In genomic region chr3:46999516-47000197, GRCh38 we compare ENCODE assay signal across 16 cellular contexts. TPM values are rescaled to one million over a fixed set of nuclear protein-coding genes. Genes with fewer than 3 reads are reported as not detected.
DNase-seq lines count a peak whose midpoint lies in the region; ATAC-seq, FAIRE-seq and TF ChIP-seq lines count a peak whose summit lies in the region.
"Had no signal": no experiment of that assay in that cellular context is flagged by ENCODE, and none has a peak within 500 bp of the region (broad histone marks: within the 10 kb centered on the region; RNA-seq: fewer than 3 reads in every experiment).

No MANE protein-coding gene starts in this region.

- ATAC-seq in right lobe of liver (no peak), HepG2 (no peak), aorta (ENCODE audit: low FRiP score) (no peak), HG03571 (IDR thresholded peaks at IDR 0.05; ENCODE audit: unreplicated experiment) (no peak)
- ATAC-seq in activated T-helper 17 cell treated with anti-CD3 and anti-CD28 coated beads, Interleukin-2, amount 50 U/mL, for 72 hours (replicated peaks) = no peak

- H3K27me3 ChIP-seq in right lobe of liver (no peaks in the 10 kb centered on the region), HepG2 (ENCODE audit: control insufficient read depth in 1 of 2, insufficient read depth in 2 of 2, low read length in 2 of 2) (no peaks in the 10 kb centered on the region), aorta (ENCODE audit: control insufficient read depth in 1 of 2, insufficient read depth in 2 of 2, low read length in 1 of 2) (no peaks in the 10 kb centered on the region)

- intact Hi-C loops in right lobe of liver (cut with DNase I) = loop anchor here (10.0 kb wide), 1 partner anchor 75 kb away; no protein-coding TSS in a partner anchor
- intact Hi-C loops in HepG2 (cut with micrococcal nuclease; ENCODE audit: unreplicated experiment) = no loop called here
- intact Hi-C loops in aorta (cut with DNase I) = loop anchor here (2.0 to 10.0 kb wide), 2 partner anchors 77 to 295 kb away; partner anchors contain the start of gene TMIE (in 2 of the 2)

- no peaks in the 10 kb centered on the region for H3K27me3 Mint-ChIP-seq in activated T-helper 17 cell treated with anti-CD3 and anti-CD28 coated beads, Interleukin-2, amount 50 U/mL, for 72 hours
- H3K27me3 Mint-ChIP-seq in nephron progenitor cell (ENCODE audit: low read depth, poor library complexity) = peaks cover 3% of the 10 kb centered on the region
- H3K27me3 Mint-ChIP-seq: CD8-positive, alpha-beta memory T cell had no signal

- no peak overlapping the region for H2AFZ ChIP-seq in HepG2 (ENCODE audit: low read length)

- TF ChIP-seq EP300 in HepG2 (IDR thresholded peaks at IDR 0.05; ENCODE audit: low read depth in 2 of 2, low read length in 2 of 2) (no peak), HepG2 (CRISPR knock-in tag; IDR thresholded peaks at IDR 0.05; ENCODE audit: borderline replicate concordance) (no peak)

- no peaks in the 10 kb centered on the region for H4K20me1 ChIP-seq in HepG2 (ENCODE audit: insufficient read depth, low read length)

- no peaks in the 10 kb centered on the region for H3K9me3 Mint-ChIP-seq in activated T-helper 17 cell treated with anti-CD3 and anti-CD28 coated beads, Interleukin-2, amount 50 U/mL, for 72 hours
- no peaks in the 10 kb centered on the region for H3K9me3 Mint-ChIP-seq in nephron progenitor cell
- H3K9me3 Mint-ChIP-seq: CD8-positive, alpha-beta memory T cell had no signal

- no peaks in the 10 kb centered on the region for H3K79me2 ChIP-seq in HepG2 (ENCODE audit: insufficient read depth, low read length)

- no peak overlapping the region for H3K9ac ChIP-seq in HepG2 (ENCODE audit: insufficient read depth, low read depth, low read length)

- H3K36me3 Mint-ChIP-seq in activated T-helper 17 cell treated with anti-CD3 and anti-CD28 coated beads, Interleukin-2, amount 50 U/mL, for 72 hours (ENCODE audit: low read depth) = peaks cover 75% of the 10 kb centered on the region
- no peaks in the 10 kb centered on the region for H3K36me3 Mint-ChIP-seq in nephron progenitor cell (ENCODE audit: low read depth)

- H3K4me2 ChIP-seq in HepG2 (ENCODE audit: low read depth, low read length) = no peak overlapping the region

- BruUV-seq in HepG2 (replicated peaks; lab: Mats Ljungman, UMichigan) = no TSS peak

- peaks cover 5% of the 10 kb centered on the region for H3K4me1 Mint-ChIP-seq in activated T-helper 17 cell treated with anti-CD3 and anti-CD28 coated beads, Interleukin-2, amount 50 U/mL, for 72 hours
- H3K4me1 Mint-ChIP-seq in nephron progenitor cell = peaks cover 15% of the 10 kb centered on the region

- H3K4me3 ChIP-seq in right lobe of liver (no peak overlapping the region), HepG2 (replicated peaks in 1 of 3; ENCODE audit: insufficient read depth in 1 of 3, low read depth in 2 of 3, low read length in 3 of 3) (no peak overlapping the region), aorta (ENCODE audit: low read length in 2 of 2) (no peak overlapping the region)

- H3K27ac Mint-ChIP-seq in activated T-helper 17 cell treated with anti-CD3 and anti-CD28 coated beads, Interleukin-2, amount 50 U/mL, for 72 hours = peak overlapping the region; percentile 48
- peak overlapping the region; percentile 25 for H3K27ac Mint-ChIP-seq in nephron progenitor cell

- TF ChIP-seq CTCF in right lobe of liver (IDR thresholded peaks at IDR 0.05) (no peak), HepG2 (CRISPR knock-in tag; IDR thresholded peaks at IDR 0.05) (no peak), nephron progenitor cell (IDR thresholded peaks at IDR 0.05) (no peak)

- H3K4me3 Mint-ChIP-seq in activated T-helper 17 cell treated with anti-CD3 and anti-CD28 coated beads, Interleukin-2, amount 50 U/mL, for 72 hours = no peak overlapping the region
- no peak overlapping the region for H3K4me3 Mint-ChIP-seq in nephron progenitor cell
- H3K4me3 Mint-ChIP-seq: CD8-positive, alpha-beta memory T cell had no signal

- TF ChIP-seq POLR2A in right lobe of liver (IDR thresholded peaks at IDR 0.05) (no peak), HepG2 (IDR thresholded peaks at IDR 0.05; ENCODE audit: insufficient read depth in 1 of 2, low read depth in 2 of 2, low read length in 2 of 2) (no peak)

- WGBS in right lobe of liver (ENCODE audit: insufficient coverage, low coverage, low lambda C conversion rate, missing lambda C conversion rate) = 48% methylated on average over 2 of the region's 14 CpGs
- WGBS in HepG2 (ENCODE audit: low lambda C conversion rate) = 91% methylated on average over 8 of the region's 14 CpGs
- 86 to 90% methylated on average over 14 of the region's 14 CpGs for WGBS in aorta, 2 donors

- H3K4me1 ChIP-seq in right lobe of liver (peaks cover 0 to 4% (median 0%) of the 10 kb centered on the region in 4 donors), HepG2 (ENCODE audit: insufficient read depth, low read length) (peaks cover 12% of the 10 kb centered on the region), aorta (ENCODE audit: control insufficient read depth in 1 of 2, insufficient read depth in 2 of 2, low read length in 2 of 2) (no peaks in the 10 kb centered on the region)

- H3K36me3 ChIP-seq in right lobe of liver = peaks cover 0 to 14% (median 2%) of the 10 kb centered on the region in 4 donors
- H3K36me3 ChIP-seq in HepG2 (replicated peaks in 1 of 2; ENCODE audit: control insufficient read depth in 1 of 2, insufficient read depth in 2 of 2, low read length in 2 of 2) = peaks cover 5 to 8% of the 10 kb centered on the region in 2 experiments; a peak in 3 of 5 replicates
- H3K36me3 ChIP-seq in aorta (ENCODE audit: control insufficient read depth in 1 of 2, insufficient read depth in 2 of 2, low read length in 1 of 2) = no peaks in the 10 kb centered on the region

- H3K9me3 ChIP-seq in right lobe of liver = no peaks in the 10 kb centered on the region
- H3K9me3 ChIP-seq in HepG2 (ENCODE audit: low read length) = no peaks in the 10 kb centered on the region
- no peaks in the 10 kb centered on the region for H3K9me3 ChIP-seq in aorta (ENCODE audit: control insufficient read depth, low read length)

- no peak for TF ChIP-seq RAD21 in HepG2 (CRISPR knock-in tag; IDR thresholded peaks at IDR 0.05)

- H3K27ac ChIP-seq in right lobe of liver = no peak overlapping the region
- no peak overlapping the region for H3K27ac ChIP-seq in HepG2 (ENCODE audit: extremely low read length, insufficient read depth, low read length)
- no peak overlapping the region for H3K27ac ChIP-seq in aorta (ENCODE audit: low read depth in 1 of 2, low read length in 2 of 2)

- FAIRE-seq in HepG2 (lab: Jason Lieb, UNC) = no peak

- in situ Hi-C loops in HepG2 (cut with HindIII; ENCODE audit: extremely low pct_ligation_motif_present, low pct_unique_long_range_greater_than_20kb) = no loop called here

- CTCF ChIA-PET in HepG2 (lab: Yijun Ruan, JAX; ENCODE audit: low intra/inter-chr PET ratio, low total read pairs) = interaction anchor here (2.0 kb wide), 1 partner anchor 76 kb away, joined by 27 read pairs; no protein-coding TSS in a partner anchor

- POLR2A ChIA-PET in HepG2 (lab: Yijun Ruan, JAX) = no interaction called here

- peak in 2 of 3 donors; percentile 15 to 46 for DNase-seq in right lobe of liver
- DNase-seq in HepG2 (ENCODE audit: low spot score) = no peak
- DNase-seq in nephron progenitor cell = no peak
- DNase-seq in aorta = peak; percentile 39 to 70
- no peak for DNase-seq in DMS53 (lab: John Stamatoyannopoulos, UW)
- DNase-seq in MV-4-11 (lab: John Stamatoyannopoulos, UW) = no peak
- DNase-seq: ACHN, GOT3, Kasumi-1, NCI-H2029, NCI-H2171 treated with DMSO at 0.1 percent for 48 hours, NCI-H774, SHP77 treated with DMSO at 0.1 percent for 48 hours had no signal

RNA-seq across cellular contexts. Expression of gene NBEAL2, which starts 20.2 kb away (rescaled TPM):
- total RNA-seq in right lobe of liver (10 to 100 TPM in 5 of 6 experiments, 1 to 10 TPM in 1; 8.9 to 11.7 (median 10.8) TPM), HepG2 (2016; rRNA removed; fragmentation: Illumina TruSeq; extraction: Trizol) (6.0 and 9.7 TPM in 2 replicates), aorta (10 to 100 TPM; 26.2 to 45.8 TPM)
- total RNA-seq in HepG2 (2016; cell fraction: cytosol; rRNA removed; fragmentation: Illumina TruSeq; extraction: Trizol; ENCODE audit: low read depth) = 1.8 and 2.7 TPM in 2 replicates
- 6.0 and 8.3 TPM in 2 replicates for total RNA-seq in HepG2 (2016; cell fraction: insoluble cytoplasmic fraction; rRNA removed; fragmentation: Illumina TruSeq; extraction: Trizol)
- 4.1 and 4.3 TPM in 2 replicates for total RNA-seq in HepG2 (2016; cell fraction: membrane; rRNA removed; fragmentation: Illumina TruSeq; extraction: Trizol)
- 14.8 and 19.9 TPM in 2 replicates for total RNA-seq in HepG2 (2016; cell fraction: nucleus; rRNA removed; fragmentation: Illumina TruSeq; extraction: Trizol)
- polyA plus RNA-seq in HepG2 (2011; rRNA removed) (12.4 and 15.8 TPM in 2 replicates), aorta (10 to 100 TPM in 1 of 2 donors, 1 to 10 TPM in 1; 6.3 to 55.8 TPM)
- polyA plus RNA-seq in HepG2 (2011; cell fraction: cytosol; rRNA removed) = 3.6 and 4.9 TPM in 2 replicates
- polyA plus RNA-seq in HepG2 (2011; cell fraction: nucleus; rRNA removed) = 222 and 246 TPM in 2 replicates
- 7.9 and 16.7 TPM in 2 replicates for polyA plus RNA-seq in HepG2 (2012)
- 0.67 and 0.80 TPM in 2 replicates for polyA plus RNA-seq in HepG2 (2016; cell fraction: cytosol; fragmentation: Illumina TruSeq; extraction: Trizol; ENCODE audit: low read depth)
- polyA plus RNA-seq in HepG2 (2016; cell fraction: insoluble cytoplasmic fraction; fragmentation: Illumina TruSeq; extraction: Trizol; ENCODE audit: low read depth) = 6.4 and 7.7 TPM in 2 replicates
- polyA plus RNA-seq in HepG2 (2016; cell fraction: membrane; fragmentation: Illumina TruSeq; extraction: Trizol; ENCODE audit: low read depth) = 1.5 and 1.8 TPM in 2 replicates
- polyA plus RNA-seq in HepG2 (2016; cell fraction: nucleus; fragmentation: Illumina TruSeq; extraction: Trizol; ENCODE audit: insufficient read depth, low read depth) = 69.9 and 76.5 TPM in 2 replicates
- 8.9 and 19.6 TPM in 2 replicates for polyA minus RNA-seq in HepG2 (2011; rRNA and poly(A)+ RNA removed; ENCODE audit: low replicate concordance)
- polyA minus RNA-seq in HepG2 (2011; cell fraction: cytosol; rRNA and poly(A)+ RNA removed) = 2.9 and 3.9 TPM in 2 replicates
- polyA minus RNA-seq in HepG2 (2011; cell fraction: nucleus; rRNA and poly(A)+ RNA removed) = 18.7 and 21.3 TPM in 2 replicates
- 100 to 1,000 TPM; 140 to 169 TPM for total RNA-seq in activated T-helper 17 cell treated with anti-CD3 and anti-CD28 coated beads, Interleukin-2, amount 50 U/mL, for 72 hours

RNA-seq across cellular contexts. Expression of gene CCDC12, which starts 23.1 kb away (rescaled TPM):
- total RNA-seq in right lobe of liver (10 to 100 TPM; 14.6 to 24.2 (median 17.0) TPM), HepG2 (2016; rRNA removed; fragmentation: Illumina TruSeq; extraction: Trizol) (49.5 and 55.2 TPM in 2 replicates), aorta (10 to 100 TPM; 30.5 to 35.9 TPM)
- 28.7 and 32.4 TPM in 2 replicates for total RNA-seq in HepG2 (2016; cell fraction: cytosol; rRNA removed; fragmentation: Illumina TruSeq; extraction: Trizol; ENCODE audit: low read depth)
- 52.2 and 56.9 TPM in 2 replicates for total RNA-seq in HepG2 (2016; cell fraction: insoluble cytoplasmic fraction; rRNA removed; fragmentation: Illumina TruSeq; extraction: Trizol)
- 27.1 and 29.7 TPM in 2 replicates for total RNA-seq in HepG2 (2016; cell fraction: membrane; rRNA removed; fragmentation: Illumina TruSeq; extraction: Trizol)
- 28.6 and 32.0 TPM in 2 replicates for total RNA-seq in HepG2 (2016; cell fraction: nucleus; rRNA removed; fragmentation: Illumina TruSeq; extraction: Trizol)
- polyA plus RNA-seq in HepG2 (2011; rRNA removed) (28.9 and 30.1 TPM in 2 replicates), aorta (10 to 100 TPM; 43.5 to 46.5 TPM)
- polyA plus RNA-seq in HepG2 (2011; cell fraction: cytosol; rRNA removed) = 32.7 and 35.6 TPM in 2 replicates
- 40.0 and 40.6 TPM in 2 replicates for polyA plus RNA-seq in HepG2 (2011; cell fraction: nucleus; rRNA removed)
- polyA plus RNA-seq in HepG2 (2012) = 26.3 and 31.7 TPM in 2 replicates
- 14.7 and 15.4 TPM in 2 replicates for polyA plus RNA-seq in HepG2 (2016; cell fraction: cytosol; fragmentation: Illumina TruSeq; extraction: Trizol; ENCODE audit: low read depth)
- 73.4 and 79.9 TPM in 2 replicates for polyA plus RNA-seq in HepG2 (2016; cell fraction: insoluble cytoplasmic fraction; fragmentation: Illumina TruSeq; extraction: Trizol; ENCODE audit: low read depth)
- 18.7 and 18.8 TPM in 2 replicates for polyA plus RNA-seq in HepG2 (2016; cell fraction: membrane; fragmentation: Illumina TruSeq; extraction: Trizol; ENCODE audit: low read depth)
- polyA plus RNA-seq in HepG2 (2016; cell fraction: nucleus; fragmentation: Illumina TruSeq; extraction: Trizol; ENCODE audit: insufficient read depth, low read depth) = 55.2 TPM in 2 replicates
- 53.2 and 59.2 TPM in 2 replicates for polyA minus RNA-seq in HepG2 (2011; rRNA and poly(A)+ RNA removed; ENCODE audit: low replicate concordance)
- polyA minus RNA-seq in HepG2 (2011; cell fraction: cytosol; rRNA and poly(A)+ RNA removed) = 9.3 and 12.2 TPM in 2 replicates
- 41.3 and 55.9 TPM in 2 replicates for polyA minus RNA-seq in HepG2 (2011; cell fraction: nucleus; rRNA and poly(A)+ RNA removed)
- 10 to 100 TPM; 46.9 to 59.8 TPM for total RNA-seq in activated T-helper 17 cell treated with anti-CD3 and anti-CD28 coated beads, Interleukin-2, amount 50 U/mL, for 72 hours

Comparison
In these comparisons a context has a peak if more than half of its experiments do, and no peak if none do; other contexts are left out.
1. DNase-seq: peak in right lobe of liver (2 of 3) and aorta (2 of 2); none in HepG2 (single experiment), nephron progenitor cell (single experiment), DMS53 (single experiment) and MV-4-11 (single experiment).